In the genomic region with DNA sequence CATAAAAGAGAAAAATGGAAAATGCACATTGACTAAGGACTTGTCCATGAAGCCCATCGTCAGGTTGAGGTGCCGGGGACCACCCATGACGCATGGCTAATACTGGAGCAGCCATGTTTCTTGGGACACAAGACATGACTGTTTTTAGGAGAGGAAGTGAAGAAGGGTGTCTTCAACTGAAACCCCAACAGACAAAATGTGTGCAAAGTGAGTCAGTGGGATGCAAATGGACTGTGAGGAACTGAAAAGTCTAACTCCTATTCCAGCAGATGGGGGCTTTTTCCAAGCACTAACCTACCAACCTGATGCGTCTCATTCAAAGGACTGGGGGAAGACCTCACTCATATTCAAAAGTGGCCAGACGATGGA, we compare ENCODE assay signal across 8 cellular contexts.
DNase-seq lines count a peak whose midpoint lies in the region; ATAC-seq and TF ChIP-seq lines count a peak whose summit lies in the region.

No MANE protein-coding gene starts in this region.

- no peaks in the 10 kb centered on the region for H3K36me3 ChIP-seq in CD8-positive, alpha-beta T cell (ENCODE audit: insufficient read depth, low read length)

- H3K4me1 ChIP-seq in CD8-positive, alpha-beta T cell (ENCODE audit: insufficient read depth, low read length): peaks cover 58% of the 10 kb centered on the region

- H3K4me3 Mint-ChIP-seq in CD8-positive, alpha-beta T cell: peak overlapping the region; percentile 73
- H3K4me3 Mint-ChIP-seq in activated naive CD8-positive, alpha-beta T cell treated with anti-CD3 and anti-CD28 coated beads for 36 hours: peak overlapping the region; percentile 65

- no peaks in the 10 kb centered on the region for H3K27me3 ChIP-seq in CD8-positive, alpha-beta T cell (ENCODE audit: insufficient read depth, low read length)

- peaks cover 9% of the 10 kb centered on the region for H3K36me3 Mint-ChIP-seq in CD8-positive, alpha-beta T cell
- peaks cover 29% of the 10 kb centered on the region for H3K36me3 Mint-ChIP-seq in activated naive CD8-positive, alpha-beta T cell treated with anti-CD3 and anti-CD28 coated beads for 36 hours

- CTCF ChIA-PET in CD8-positive, alpha-beta T cell (lab: Charles Lee): interaction anchor here (0.6 to 2.8 kb wide), 15 partner anchors 10 to 772 kb away, joined by 3 to 18 read pairs (median 3); no protein-coding TSS in a partner anchor

- no peaks in the 10 kb centered on the region for H3K27me3 Mint-ChIP-seq in CD8-positive, alpha-beta T cell (ENCODE audit: low read depth)
- no peaks in the 10 kb centered on the region for H3K27me3 Mint-ChIP-seq in activated naive CD8-positive, alpha-beta T cell treated with anti-CD3 and anti-CD28 coated beads for 36 hours

- intact Hi-C loops in CD8-positive, alpha-beta T cell (cut with DNase I, micrococcal nuclease): loop anchor here in 1 of 2 experiments (2.0 kb wide), 1 partner anchor 18 kb away; no protein-coding TSS in a partner anchor
- intact Hi-C loops in left ventricle myocardium superior (cut with micrococcal nuclease): no loop called here

- peaks cover 7% of the 10 kb centered on the region for H3K9me3 Mint-ChIP-seq in CD8-positive, alpha-beta T cell
- H3K9me3 Mint-ChIP-seq in activated naive CD8-positive, alpha-beta T cell treated with anti-CD3 and anti-CD28 coated beads for 36 hours: peaks cover 29% of the 10 kb centered on the region

- no peak overlapping the region for H3K4me3 ChIP-seq in CD8-positive, alpha-beta T cell (ENCODE audit: low read depth, low read length)

- peaks cover 84% of the 10 kb centered on the region for H3K4me1 Mint-ChIP-seq in CD8-positive, alpha-beta T cell (ENCODE audit: low read depth)
- peaks cover 52% of the 10 kb centered on the region for H3K4me1 Mint-ChIP-seq in activated naive CD8-positive, alpha-beta T cell treated with anti-CD3 and anti-CD28 coated beads for 36 hours

- peaks cover 7% of the 10 kb centered on the region for H3K9me3 ChIP-seq in CD8-positive, alpha-beta T cell (ENCODE audit: low read length)

- POLR2A ChIA-PET in CD8-positive, alpha-beta T cell (lab: Charles Lee): interaction anchor here (0.8 to 5.4 kb wide), 9 partner anchors 9 to 458 kb away, joined by 3 to 151 read pairs (median 5); no protein-coding TSS in a partner anchor

- peak overlapping the region; percentile 65 for H3K27ac ChIP-seq in CD8-positive, alpha-beta T cell (ENCODE audit: low read depth, low read length)

- DNase-seq in CD8-positive, alpha-beta T cell: peak in 3 of 7 experiments; percentile 10 to 71 (median 25)
- DNase-seq in GM19240 (ENCODE audit: insufficient read length, low spot score) (peak; percentile 23), NCI-H82 (lab: John Stamatoyannopoulos, UW) (no peak), left ventricle myocardium superior (no peak), NCI-H1105 (lab: John Stamatoyannopoulos, UW) (no peak), NCI-H2107 (lab: John Stamatoyannopoulos, UW) (no peak)
- no peak for DNase-seq in activated naive CD8-positive, alpha-beta T cell treated with anti-CD3 and anti-CD28 coated beads for 36 hours

- no peak for TF ChIP-seq CTCF in CD8-positive, alpha-beta T cell (IDR thresholded peaks at IDR 0.05)

- peak; percentile 13 for ATAC-seq in CD8-positive, alpha-beta T cell
- ATAC-seq in HG03103 (IDR thresholded peaks at IDR 0.05; ENCODE audit: low read depth, unreplicated experiment): peak; percentile 39
- ATAC-seq in left ventricle myocardium superior: no peak

- H3K27ac Mint-ChIP-seq in CD8-positive, alpha-beta T cell: peak overlapping the region; percentile 100
- peak overlapping the region; percentile 99 for H3K27ac Mint-ChIP-seq in activated naive CD8-positive, alpha-beta T cell treated with anti-CD3 and anti-CD28 coated beads for 36 hours
